Comparison of ENCODE assay signal across 17 cellular contexts in the genomic region with DNA sequence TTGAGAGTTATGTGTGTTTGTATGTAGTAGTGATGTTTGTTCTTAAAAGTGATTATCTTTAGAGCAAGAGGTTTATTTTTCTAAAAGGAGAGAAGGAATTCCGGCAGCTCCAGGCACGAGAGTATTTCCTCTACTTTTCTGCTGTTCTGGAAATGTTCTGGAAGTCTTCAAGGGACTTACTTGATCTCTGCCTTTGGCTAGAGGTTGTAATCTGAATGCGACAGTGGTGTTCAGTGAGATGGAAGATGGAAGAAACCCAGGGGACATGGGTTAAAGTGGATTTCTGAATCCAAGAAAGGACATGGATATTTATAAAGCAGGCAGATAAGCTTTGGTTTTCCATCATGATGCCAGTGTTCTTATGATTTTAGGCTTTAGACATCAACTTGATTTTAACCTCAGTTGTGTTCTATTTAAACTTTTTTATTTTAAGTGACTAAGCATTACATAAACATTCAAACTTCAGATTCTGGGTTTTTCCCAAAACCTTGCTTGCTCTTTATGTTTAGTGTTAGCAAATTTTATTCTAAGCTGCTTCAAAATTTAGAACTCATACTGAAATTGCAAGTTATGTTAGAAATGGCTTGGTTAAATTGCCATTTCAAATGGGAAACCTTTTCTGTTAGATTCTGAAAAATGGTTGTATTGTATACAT. TPM values are rescaled to one million over a fixed set of nuclear protein-coding genes. Genes with fewer than 3 reads are reported as not detected.
DNase-seq lines count a peak whose midpoint lies in the region; TF ChIP-seq lines count a peak whose summit lies in the region.
"Had no signal": no experiment of that assay in that cellular context is flagged by ENCODE, and none has a peak within 500 bp of the region (broad histone marks: within the 10 kb centered on the region; RNA-seq: fewer than 3 reads in every experiment).

No MANE protein-coding gene starts in this region.

- H3K4me3 ChIP-seq in SJSA1, result no peak overlapping the region
- H3K4me3 ChIP-seq in stomach, result no peak overlapping the region
- H3K4me3 ChIP-seq: HAP-1, lower lobe of right lung, prostate gland, testis had no signal

- H3K9me3 ChIP-seq in SJSA1 (replicated peaks) (no peaks in the 10 kb centered on the region), stomach (no peaks in the 10 kb centered on the region)
- H3K9me3 ChIP-seq: HAP-1, lower lobe of right lung, prostate gland, testis had no signal

- no peaks in the 10 kb centered on the region for H3K27me3 ChIP-seq in SJSA1 (replicated peaks)
- no peaks in the 10 kb centered on the region for H3K27me3 ChIP-seq in stomach
- H3K27me3 ChIP-seq: testis had no signal

- H3K4me1 ChIP-seq in SJSA1 (replicated peaks), result peaks cover 23% of the 10 kb centered on the region
- peaks cover 0 to 79% (median 38%) of the 10 kb centered on the region in 4 donors for H3K4me1 ChIP-seq in stomach
- H3K4me1 ChIP-seq: HAP-1, prostate gland, testis had no signal

- TF ChIP-seq POLR2A in stomach (IDR thresholded peaks at IDR 0.05), result no peak

- 40 to 66% (median 60%) methylated on average over 3 of the region's 3 CpGs for WGBS in stomach, 5 donors

- TF ChIP-seq CTCF in stomach (IDR thresholded peaks at IDR 0.05), result no peak

- H3K27ac ChIP-seq in SJSA1, result peak overlapping the region; percentile 15
- peak overlapping the region in 4 of 5 donors; percentile 1 to 63 (median 52) for H3K27ac ChIP-seq in stomach
- H3K27ac ChIP-seq: lower lobe of right lung, prostate gland had no signal

- no peak for TF ChIP-seq EP300 in stomach (IDR thresholded peaks at IDR 0.05)

- H3K36me3 ChIP-seq in SJSA1, result peaks cover 11% of the 10 kb centered on the region
- peaks cover 11 to 27% (median 18%) of the 10 kb centered on the region in 4 donors for H3K36me3 ChIP-seq in stomach
- H3K36me3 ChIP-seq: HAP-1, prostate gland had no signal

- DNase-seq in SJSA1 (ENCODE audit: low read depth in 1 of 2, low spot score in 2 of 2) (peak in 1 of 2 experiments; percentile 27), dedifferentiated amniotic fluid mesenchymal stem cell (ENCODE audit: extremely low spot score) (peak; percentile 18), iris pigment epithelial cell (ENCODE audit: low read depth) (peak; percentile 32), stomach (no peak), islet precursor cell (no peak), SW 1271 (lab: John Stamatoyannopoulos, UW) (no peak), H4 (ENCODE audit: low spot score) (no peak)
- DNase-seq in activated CD4-positive, alpha-beta T cell treated with anti-CD3 and anti-CD28 coated beads, Interleukin-2, amount 50 U/mL, for 4 hours, result no peak
- DNase-seq: COR-L47, GDM1, lower lobe of right lung, natural killer cell, NCI-H2171, NCI-H774, testis had no signal

- intact Hi-C loops in stomach (cut with DNase I; ENCODE audit: low total_unique reads), result no loop called here

RNA-seq across cellular contexts. Expression of a gene that starts 3.5 kb away (rescaled TPM):
- total RNA-seq in SJSA1 (2014; rRNA removed; shearing (Covaris generic)), result not detected in 2 replicates
- 1 to 10 TPM in 1 of 5 donors, not detected in 4; 7.0 TPM for total RNA-seq in stomach
- polyA plus RNA-seq in stomach, result not detected
- not detected in 2 replicates for total RNA-seq in H4 (2014; rRNA removed; shearing (Covaris generic))

Comparison
In these comparisons a context has a peak if more than half of its experiments do, and no peak if none do; other contexts are left out.
1. DNase-seq: peak in dedifferentiated amniotic fluid mesenchymal stem cell (single experiment) and iris pigment epithelial cell (single experiment); none in stomach (single experiment), islet precursor cell (single experiment), SW 1271 (0 of 2), H4 (single experiment) and activated CD4-positive, alpha-beta T cell treated with anti-CD3 and anti-CD28 coated beads, Interleukin-2, amount 50 U/mL, for 4 hours (0 of 2).